ENCODE assay signal across 27 cellular contexts in the genomic region with DNA sequence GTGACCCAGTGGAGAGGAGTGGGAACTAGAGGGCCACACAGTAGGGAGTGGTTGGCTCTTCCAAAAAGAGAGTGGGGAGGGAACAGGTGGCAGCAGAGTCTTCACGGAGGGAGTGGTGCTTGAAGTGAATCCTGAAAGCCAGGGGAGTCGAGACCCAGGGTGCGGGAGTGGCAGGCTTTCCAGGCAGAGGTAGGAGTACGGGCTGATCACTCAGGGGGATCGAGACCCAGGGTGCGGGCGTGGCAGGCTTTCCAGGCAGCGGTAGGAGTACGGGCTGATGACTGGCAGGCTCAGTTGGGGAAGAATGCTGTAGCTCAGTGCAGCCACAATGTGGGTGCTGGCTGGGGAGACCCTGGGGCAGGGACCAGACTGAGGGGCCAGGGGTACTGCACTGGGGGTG.
DNase-seq lines count a peak whose midpoint lies in the region; ATAC-seq and TF ChIP-seq lines count a peak whose summit lies in the region.
"Had no signal": no experiment of that assay in that cellular context is flagged by ENCODE, and none has a peak within 500 bp of the region (broad histone marks: within the 10 kb centered on the region; RNA-seq: fewer than 3 reads in every experiment).

No MANE protein-coding gene starts in this region.

- no peak for TF ChIP-seq CTCF in right atrium auricular region (IDR thresholded peaks at IDR 0.05)
- TF ChIP-seq CTCF in WTC11 (IDR thresholded peaks at IDR 0.05) = no peak

- WGBS in right cardiac atrium = 93% methylated on average over 9 of the region's 9 CpGs

- peaks cover 12% of the 10 kb centered on the region; the same call in 1 of the 2 replicates for H3K4me1 Mint-ChIP-seq in WTC11
- peaks cover 19 to 22% of the 10 kb centered on the region in 2 donors for H3K4me1 Mint-ChIP-seq in stimulated activated naive B cell treated with anti-CD40 and anti-IgM and Interleukin-4, amounts not matched to agents 10 μg/mL and 1 μg/mL and 100 μg/mL, for 72 hours
- no peaks in the 10 kb centered on the region for H3K4me1 Mint-ChIP-seq in activated T-cell treated with anti-CD3 and anti-CD28 coated beads, Interleukin-2, amount 50 U/mL, for 4 hours (ENCODE audit: low read depth)

- H3K9me3 ChIP-seq in right atrium auricular region (no peaks in the 10 kb centered on the region), right cardiac atrium (ENCODE audit: control insufficient read depth, low read length) (no peaks in the 10 kb centered on the region)
- H3K9me3 ChIP-seq: HAP-1, left ventricle myocardium inferior, prostate gland, upper lobe of left lung had no signal

- POLR2A ChIA-PET in WTC11 (lab: Charles Lee) = no interaction called here

- no peak overlapping the region for H3K4me3 Mint-ChIP-seq in WTC11
- no peak overlapping the region for H3K4me3 Mint-ChIP-seq in stimulated activated naive B cell treated with anti-CD40 and anti-IgM and Interleukin-4, amounts not matched to agents 10 μg/mL and 1 μg/mL and 100 μg/mL, for 72 hours
- no peak overlapping the region for H3K4me3 Mint-ChIP-seq in activated T-cell treated with anti-CD3 and anti-CD28 coated beads, Interleukin-2, amount 50 U/mL, for 4 hours
- H3K4me3 Mint-ChIP-seq: activated CD8-positive, alpha-beta T cell treated with anti-CD3 and anti-CD28 coated beads, Interleukin-2, amount 10 ng/mL, durations not matched to agents 7 days and 5 days; activated T-cell treated with anti-CD3 and anti-CD28 coated beads, Interleukin-2, amount 50 U/mL, for 72 hours had no signal

- no peaks in the 10 kb centered on the region for H3K27me3 Mint-ChIP-seq in WTC11 (ENCODE audit: low read depth)
- H3K27me3 Mint-ChIP-seq in stimulated activated naive B cell treated with anti-CD40 and anti-IgM and Interleukin-4, amounts not matched to agents 10 μg/mL and 1 μg/mL and 100 μg/mL, for 72 hours = no peaks in the 10 kb centered on the region
- no peaks in the 10 kb centered on the region for H3K27me3 Mint-ChIP-seq in activated T-cell treated with anti-CD3 and anti-CD28 coated beads, Interleukin-2, amount 50 U/mL, for 4 hours (ENCODE audit: low read depth)

- intact Hi-C loops in right cardiac atrium (cut with DNase I) = no loop called here

- H3K4me1 ChIP-seq in right atrium auricular region = no peaks in the 10 kb centered on the region
- H3K4me1 ChIP-seq in right cardiac atrium (ENCODE audit: control insufficient read depth, insufficient read depth, low read length) = no peaks in the 10 kb centered on the region
- H3K4me1 ChIP-seq: HAP-1, left ventricle myocardium inferior, prostate gland, upper lobe of left lung had no signal

- no peak overlapping the region for H3K4me3 ChIP-seq in right atrium auricular region
- H3K4me3 ChIP-seq in right cardiac atrium (ENCODE audit: low read length) = no peak overlapping the region
- H3K4me3 ChIP-seq: HAP-1, left ventricle myocardium inferior, prostate gland, upper lobe of left lung had no signal

- peaks cover 28% of the 10 kb centered on the region for H3K36me3 ChIP-seq in right atrium auricular region
- H3K36me3 ChIP-seq: HAP-1, prostate gland had no signal

- peak; percentile 46 for DNase-seq in right atrium auricular region (ENCODE audit: low spot score)
- DNase-seq in right cardiac atrium = no peak
- DNase-seq in WTC11 (ENCODE audit: low spot score) = no peak
- DNase-seq in left lobe of liver (ENCODE audit: low spot score) = peak; percentile 43
- DNase-seq in stimulated activated naive B cell treated with anti-CD40 and anti-IgM and Interleukin-4, amounts not matched to agents 10 μg/mL and 1 μg/mL and 100 μg/mL, for 72 hours = no peak
- DNase-seq in activated T-cell treated with anti-CD3 and anti-CD28 coated beads, Interleukin-2, amount 50 U/mL, for 4 hours = no peak
- no peak for DNase-seq in NCI-H1436 (lab: John Stamatoyannopoulos, UW)
- DNase-seq: activated CD4-positive, alpha-beta T cell treated with anti-CD3 and anti-CD28 coated beads for 4 hours; activated CD8-positive, alpha-beta T cell treated with anti-CD3 and anti-CD28 coated beads, Interleukin-2, amount 10 ng/mL, durations not matched to agents 7 days and 5 days; activated naive CD4-positive, alpha-beta T cell treated with anti-CD3 and anti-CD28 coated beads, Interleukin-2, amount 50 U/mL, for 16 hours; activated T-cell treated with anti-CD3 and anti-CD28 coated beads, Interleukin-2, amount 50 U/mL, for 72 hours; effector CD4-positive, alpha-beta T cell; left ventricle myocardium inferior; MM.1S; NCI-H1105 treated with DMSO at 0.1 percent for 48 hours; NCI-H1930; NCI-H2227 treated with DMSO at 0.1 percent for 48 hours; stimulated activated CD4-positive, alpha-beta T cell treated with anti-CD3 and anti-CD28 coated beads, Interleukin-4, amount 100 ng/mL, for 24 hours; substantia nigra; upper lobe of left lung had no signal

- ATAC-seq in right cardiac atrium (no peak), WTC11 (no peak), left lobe of liver (peak; percentile 12), GM18517 (IDR thresholded peaks at IDR 0.05; ENCODE audit: unreplicated experiment) (no peak)
- ATAC-seq in stimulated activated naive B cell treated with anti-CD40 and anti-IgM and Interleukin-4, amounts not matched to agents 10 μg/mL and 1 μg/mL and 100 μg/mL, for 72 hours (replicated peaks) = no peak
- no peak for ATAC-seq in activated T-cell treated with anti-CD3 and anti-CD28 coated beads, Interleukin-2, amount 50 U/mL, for 4 hours
- ATAC-seq: activated CD8-positive, alpha-beta T cell treated with anti-CD3 and anti-CD28 coated beads, Interleukin-2, amount 10 ng/mL, durations not matched to agents 7 days and 5 days; activated T-cell treated with anti-CD3 and anti-CD28 coated beads, Interleukin-2, amount 50 U/mL, for 72 hours; Right ventricle myocardium inferior; SK-N-SH treated with all-trans-retinoic acid at 6 μM for 48 hours had no signal

- no peaks in the 10 kb centered on the region for H3K9me3 Mint-ChIP-seq in WTC11
- no peaks in the 10 kb centered on the region for H3K9me3 Mint-ChIP-seq in stimulated activated naive B cell treated with anti-CD40 and anti-IgM and Interleukin-4, amounts not matched to agents 10 μg/mL and 1 μg/mL and 100 μg/mL, for 72 hours
- no peaks in the 10 kb centered on the region for H3K9me3 Mint-ChIP-seq in activated T-cell treated with anti-CD3 and anti-CD28 coated beads, Interleukin-2, amount 50 U/mL, for 4 hours
- H3K9me3 Mint-ChIP-seq: activated T-cell treated with anti-CD3 and anti-CD28 coated beads, Interleukin-2, amount 50 U/mL, for 72 hours had no signal

- peak overlapping the region; percentile 73; the same call in 1 of the 2 replicates for H3K27ac Mint-ChIP-seq in WTC11
- peak overlapping the region; percentile 70 for H3K27ac Mint-ChIP-seq in stimulated activated naive B cell treated with anti-CD40 and anti-IgM and Interleukin-4, amounts not matched to agents 10 μg/mL and 1 μg/mL and 100 μg/mL, for 72 hours
- H3K27ac Mint-ChIP-seq: activated CD8-positive, alpha-beta T cell treated with anti-CD3 and anti-CD28 coated beads, Interleukin-2, amount 10 ng/mL, durations not matched to agents 7 days and 5 days; activated T-cell treated with anti-CD3 and anti-CD28 coated beads, Interleukin-2, amount 50 U/mL, for 72 hours had no signal

- H3K36me3 Mint-ChIP-seq in WTC11 = peaks cover 5% of the 10 kb centered on the region; the same call in 1 of the 2 replicates
- H3K36me3 Mint-ChIP-seq in stimulated activated naive B cell treated with anti-CD40 and anti-IgM and Interleukin-4, amounts not matched to agents 10 μg/mL and 1 μg/mL and 100 μg/mL, for 72 hours = peaks cover 35 to 55% of the 10 kb centered on the region in 2 donors
- peaks cover 30% of the 10 kb centered on the region for H3K36me3 Mint-ChIP-seq in activated T-cell treated with anti-CD3 and anti-CD28 coated beads, Interleukin-2, amount 50 U/mL, for 4 hours (ENCODE audit: insufficient read depth)

- H3K27me3 ChIP-seq in right atrium auricular region (no peaks in the 10 kb centered on the region), right cardiac atrium (ENCODE audit: control insufficient read depth, insufficient read depth) (no peaks in the 10 kb centered on the region)
- H3K27me3 ChIP-seq: upper lobe of left lung had no signal

- no peak overlapping the region for H3K27ac ChIP-seq in right atrium auricular region
- H3K27ac ChIP-seq in right cardiac atrium (ENCODE audit: low read length) = no peak overlapping the region
- H3K27ac ChIP-seq: epithelial cell of prostate, KMS-11, left ventricle myocardium inferior, prostate gland, upper lobe of left lung had no signal

- CTCF ChIA-PET in WTC11 (lab: Charles Lee) = no interaction called here

TF ChIP-seq in WTC11, 78 proteins besides CTCF, POLR2A, EP300 and RAD21 (continues in another document):
- TF ChIP-seq FOXK1 (CRISPR knock-in tag; IDR thresholded peaks at IDR 0.05) = no peak
- TF ChIP-seq, protein P1, sequence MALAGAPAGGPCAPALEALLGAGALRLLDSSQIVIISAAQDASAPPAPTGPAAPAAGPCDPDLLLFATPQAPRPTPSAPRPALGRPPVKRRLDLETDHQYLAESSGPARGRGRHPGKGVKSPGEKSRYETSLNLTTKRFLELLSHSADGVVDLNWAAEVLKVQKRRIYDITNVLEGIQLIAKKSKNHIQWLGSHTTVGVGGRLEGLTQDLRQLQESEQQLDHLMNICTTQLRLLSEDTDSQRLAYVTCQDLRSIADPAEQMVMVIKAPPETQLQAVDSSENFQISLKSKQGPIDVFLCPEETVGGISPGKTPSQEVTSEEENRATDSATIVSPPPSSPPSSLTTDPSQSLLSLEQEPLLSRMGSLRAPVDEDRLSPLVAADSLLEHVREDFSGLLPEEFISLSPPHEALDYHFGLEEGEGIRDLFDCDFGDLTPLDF (CRISPR knock-in tag; IDR thresholded peaks at IDR 0.05) = no peak
- no peak for TF ChIP-seq RELA (CRISPR knock-in tag; IDR thresholded peaks at IDR 0.05; ENCODE audit: borderline replicate concordance)
- TF ChIP-seq, protein P2, sequence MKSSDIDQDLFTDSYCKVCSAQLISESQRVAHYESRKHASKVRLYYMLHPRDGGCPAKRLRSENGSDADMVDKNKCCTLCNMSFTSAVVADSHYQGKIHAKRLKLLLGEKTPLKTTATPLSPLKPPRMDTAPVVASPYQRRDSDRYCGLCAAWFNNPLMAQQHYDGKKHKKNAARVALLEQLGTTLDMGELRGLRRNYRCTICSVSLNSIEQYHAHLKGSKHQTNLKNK (CRISPR knock-in tag; IDR thresholded peaks at IDR 0.05) = no peak
- no peak for TF ChIP-seq NR2C2 (CRISPR knock-in tag; IDR thresholded peaks at IDR 0.05)
- TF ChIP-seq ZBTB21 (CRISPR knock-in tag; IDR thresholded peaks at IDR 0.05; ENCODE audit: borderline replicate concordance) = no peak
- TF ChIP-seq, protein P3, sequence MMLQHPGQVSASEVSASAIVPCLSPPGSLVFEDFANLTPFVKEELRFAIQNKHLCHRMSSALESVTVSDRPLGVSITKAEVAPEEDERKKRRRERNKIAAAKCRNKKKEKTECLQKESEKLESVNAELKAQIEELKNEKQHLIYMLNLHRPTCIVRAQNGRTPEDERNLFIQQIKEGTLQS (CRISPR knock-in tag; conservative IDR thresholded peaks at IDR 0.05) = no peak
- no peak for TF ChIP-seq IRF2 (CRISPR knock-in tag; IDR thresholded peaks at IDR 0.05; ENCODE audit: borderline replicate concordance, low read depth)

Comparison
In these comparisons a context has a peak if more than half of its experiments do, and no peak if none do; other contexts are left out.
1. DNase-seq: peak in right atrium auricular region (single experiment) and left lobe of liver (single experiment); none in right cardiac atrium (0 of 3), WTC11 (single experiment), stimulated activated naive B cell treated with anti-CD40 and anti-IgM and Interleukin-4, amounts not matched to agents 10 μg/mL and 1 μg/mL and 100 μg/mL, for 72 hours (single experiment), activated T-cell treated with anti-CD3 and anti-CD28 coated beads, Interleukin-2, amount 50 U/mL, for 4 hours (single experiment) and NCI-H1436 (single experiment).